ENCODE assay signal across 21 cellular contexts in the genomic region with DNA sequence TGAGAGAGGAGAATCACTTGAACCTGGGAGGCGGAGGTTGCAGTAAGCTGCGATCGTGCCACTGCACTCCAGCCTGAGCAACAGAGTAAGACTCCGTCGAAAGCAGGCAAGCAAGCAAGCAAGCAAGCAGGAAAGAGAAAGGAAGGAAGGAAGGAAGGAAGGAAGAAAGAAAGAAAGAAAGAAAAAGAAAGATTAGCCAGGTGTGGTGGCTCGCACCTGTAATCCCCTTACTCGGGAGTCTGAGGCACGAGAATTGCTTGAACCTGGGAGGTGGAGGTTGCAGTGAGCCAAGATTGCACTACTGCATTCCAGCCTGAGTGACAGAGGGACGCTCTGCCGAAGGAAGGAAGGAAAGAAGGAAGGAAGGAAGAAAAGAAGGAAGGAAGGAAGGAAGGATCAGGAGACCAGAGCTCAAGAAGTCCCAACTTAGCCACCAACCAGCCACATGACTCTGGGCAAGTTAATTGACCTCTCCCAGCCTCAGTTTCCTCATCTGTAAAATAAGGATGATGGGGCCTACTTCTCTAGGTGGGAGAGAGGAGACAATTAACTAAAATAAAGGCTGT. TPM values are rescaled to one million over a fixed set of nuclear protein-coding genes. Genes with fewer than 3 reads are reported as not detected.
A peak's percentile ranks its signal among the peaks of the same experiment; 100 is the strongest.
DNase-seq lines count a peak whose midpoint lies in the region; ATAC-seq, FAIRE-seq and TF ChIP-seq lines count a peak whose summit lies in the region.
"Had no signal": no experiment of that assay in that cellular context is flagged by ENCODE, and none has a peak within 500 bp of the region (broad histone marks: within the 10 kb centered on the region; RNA-seq: fewer than 3 reads in every experiment).

No MANE protein-coding gene starts in this region.

- no peak overlapping the region for H2AFZ ChIP-seq in keratinocyte (ENCODE audit: control insufficient read depth, low read length)
- H2AFZ ChIP-seq: GM23338 had no signal

- ATAC-seq in RWPE2 (ENCODE audit: low read depth): no peak
- ATAC-seq in stimulated activated effector memory CD8-positive, alpha-beta T cell treated with anti-CD3 and anti-CD28 coated beads, Interleukin-12 subunit alpha, Interleukin-12 subunit beta, amount 100 ng/mL, for 72 hours: no peak
- ATAC-seq in GM21367 (IDR thresholded peaks at IDR 0.05; ENCODE audit: unreplicated experiment): no peak
- ATAC-seq in naive thymus-derived CD4-positive, alpha-beta T cell: no peak
- ATAC-seq: GM23338 had no signal

- H3K27me3 ChIP-seq in RWPE2 (ENCODE audit: insufficient read depth, poor library complexity, severe bottlenecking) (no peaks in the 10 kb centered on the region), keratinocyte (ENCODE audit: control insufficient read depth, extremely low read depth, insufficient read depth, low read length) (no peaks in the 10 kb centered on the region), dorsolateral prefrontal cortex (peaks cover 0 to 19% (median 0%) of the 10 kb centered on the region in 45 donors)
- no peaks in the 10 kb centered on the region for H3K27me3 ChIP-seq in naive thymus-derived CD4-positive, alpha-beta T cell (ENCODE audit: control insufficient read depth in 2 of 2, insufficient read depth in 2 of 2, low read length in 2 of 2)

- no peaks in the 10 kb centered on the region for H3K9me3 Mint-ChIP-seq in stimulated activated effector memory CD8-positive, alpha-beta T cell treated with anti-CD3 and anti-CD28 coated beads, Interleukin-12 subunit alpha, Interleukin-12 subunit beta, amount 100 ng/mL, for 72 hours
- H3K9me3 Mint-ChIP-seq in naive thymus-derived CD4-positive, alpha-beta T cell: peaks cover 0 to 1% (median 0%) of the 10 kb centered on the region in 11 donors
- H3K9me3 Mint-ChIP-seq: CD4-positive, CD25-positive, alpha-beta regulatory T cell; GM23338 had no signal

- peaks cover 13 to 28% (median 25%) of the 10 kb centered on the region in 5 donors for H3K27me3 Mint-ChIP-seq in naive thymus-derived CD4-positive, alpha-beta T cell

- H3K4me3 ChIP-seq in HEK293 (ENCODE audit: low read depth, low read length): no peak overlapping the region
- no peak overlapping the region for H3K4me3 ChIP-seq in RWPE2 (ENCODE audit: severe bottlenecking)
- H3K4me3 ChIP-seq in keratinocyte (ENCODE audit: control insufficient read depth in 2 of 3, extremely low read depth in 1 of 3, insufficient read depth in 2 of 3, low read depth in 1 of 3, low read length in 3 of 3): no peak overlapping the region
- no peak overlapping the region for H3K4me3 ChIP-seq in naive thymus-derived CD4-positive, alpha-beta T cell (ENCODE audit: low read length)
- peak overlapping the region in 3 of 59 donors; percentile 7 to 59 (median 54) for H3K4me3 ChIP-seq in dorsolateral prefrontal cortex
- H3K4me3 ChIP-seq: GM23338 had no signal

- peak overlapping the region; percentile 17 for H3K27ac Mint-ChIP-seq in stimulated activated effector memory CD8-positive, alpha-beta T cell treated with anti-CD3 and anti-CD28 coated beads, Interleukin-12 subunit alpha, Interleukin-12 subunit beta, amount 100 ng/mL, for 72 hours
- no peak overlapping the region for H3K27ac Mint-ChIP-seq in naive thymus-derived CD4-positive, alpha-beta T cell
- H3K27ac Mint-ChIP-seq: GM23338 had no signal

- no peaks in the 10 kb centered on the region for H3K79me2 ChIP-seq in keratinocyte (ENCODE audit: control insufficient read depth, insufficient read depth, low read length)

- H3K4me2 ChIP-seq in keratinocyte (ENCODE audit: control insufficient read depth, extremely low read depth, insufficient read depth, low read depth, low read length): peak overlapping the region; percentile 49
- H3K4me2 ChIP-seq: GM23338 had no signal

- no peak for TF ChIP-seq CTCF in HEK293 (tag by site-specific recombination; IDR thresholded peaks at IDR 0.05)
- no peak for TF ChIP-seq CTCF in RWPE2 (IDR thresholded peaks at IDR 0.05; ENCODE audit: poor library complexity, severe bottlenecking)
- no peak for TF ChIP-seq CTCF in keratinocyte (optimal IDR thresholded peaks at IDR 0.05 in 1 of 3, IDR thresholded peaks at IDR 0.05 in 1 of 3, conservative IDR thresholded peaks at IDR 0.05 in 1 of 3; ENCODE audit: extremely low read depth in 1 of 3, insufficient read depth in 2 of 3, low read length in 3 of 3)
- TF ChIP-seq CTCF in dorsolateral prefrontal cortex (IDR thresholded peaks at IDR 0.05 in 54 of 56, conservative IDR thresholded peaks at IDR 0.05 in 2 of 56; ENCODE audit: low read depth in 1 of 56, partially characterized antibody in 56 of 56): no peak

- peaks cover 17% of the 10 kb centered on the region for H3K4me1 Mint-ChIP-seq in stimulated activated effector memory CD8-positive, alpha-beta T cell treated with anti-CD3 and anti-CD28 coated beads, Interleukin-12 subunit alpha, Interleukin-12 subunit beta, amount 100 ng/mL, for 72 hours
- H3K4me1 Mint-ChIP-seq in naive thymus-derived CD4-positive, alpha-beta T cell: peaks cover 6 to 19% (median 10%) of the 10 kb centered on the region in 7 donors

- POLR2A ChIA-PET in HEK293 (lab: Yijun Ruan, JAX): interaction anchor here (0.6 to 1.0 kb wide), 2 partner anchors 158 to 203 kb away, joined by 3 read pairs; no protein-coding TSS in a partner anchor
- POLR2A ChIA-PET in naive thymus-derived CD4-positive, alpha-beta T cell (lab: Charles Lee): no interaction called here

- H3K9ac ChIP-seq in keratinocyte (ENCODE audit: control insufficient read depth, extremely low read depth, insufficient read depth, low read length): peak overlapping the region; percentile 48

- no peak overlapping the region for H3K27ac ChIP-seq in HEK293 (ENCODE audit: extremely low read depth, low read depth, low read length)
- H3K27ac ChIP-seq in RWPE2 (ENCODE audit: poor library complexity, severe bottlenecking): peak overlapping the region; percentile 71
- H3K27ac ChIP-seq in keratinocyte (ENCODE audit: control insufficient read depth, insufficient read depth, low read length): peak overlapping the region; percentile 28
- no peak overlapping the region for H3K27ac ChIP-seq in naive thymus-derived CD4-positive, alpha-beta T cell (ENCODE audit: low read depth, low read length)
- peak overlapping the region in 1 of 59 donors; percentile 3 for H3K27ac ChIP-seq in dorsolateral prefrontal cortex

- CTCF ChIA-PET in HEK293 (lab: Yijun Ruan, JAX): interaction anchor here (1.2 to 5.8 kb wide), 4 partner anchors 8 to 133 kb away, joined by 3 to 47 read pairs (median 29); a partner anchor contains a TSS
- CTCF ChIA-PET in naive thymus-derived CD4-positive, alpha-beta T cell (lab: Charles Lee): interaction anchor here (1.2 kb wide), 1 partner anchor 190 kb away, joined by 5 read pairs; no protein-coding TSS in a partner anchor

- H3K36me3 ChIP-seq in HEK293 (ENCODE audit: control insufficient read depth in 2 of 2, insufficient read depth in 1 of 2, low read length in 2 of 2): peaks cover 0 to 4% of the 10 kb centered on the region in 2 experiments; a peak in 1 of 3 replicates
- H3K36me3 ChIP-seq in RWPE2 (ENCODE audit: low read depth): no peaks in the 10 kb centered on the region
- no peaks in the 10 kb centered on the region for H3K36me3 ChIP-seq in keratinocyte (ENCODE audit: control insufficient read depth in 2 of 2, extremely low read depth in 1 of 2, insufficient read depth in 2 of 2, low read length in 2 of 2)
- no peaks in the 10 kb centered on the region for H3K36me3 ChIP-seq in naive thymus-derived CD4-positive, alpha-beta T cell (ENCODE audit: control insufficient read depth in 2 of 3, insufficient read depth in 3 of 3, low read length in 3 of 3)

- H3K9me1 ChIP-seq in keratinocyte (ENCODE audit: control insufficient read depth, extremely low read depth, insufficient read depth, low read length): no peaks in the 10 kb centered on the region

- intact Hi-C loops in naive thymus-derived CD4-positive, alpha-beta T cell (cut with micrococcal nuclease): no loop called here
- intact Hi-C loops in dorsolateral prefrontal cortex (cut with DNase I): no loop called here

- dilution Hi-C loops in keratinocyte (cut with MboI; ENCODE audit: extremely low pct_ligation_motif_present, low sequenced_read_pairs): loop anchor here (25.0 kb wide), 1 partner anchor 103 kb away; no protein-coding TSS in a partner anchor

- H3K4me3 Mint-ChIP-seq in stimulated activated effector memory CD8-positive, alpha-beta T cell treated with anti-CD3 and anti-CD28 coated beads, Interleukin-12 subunit alpha, Interleukin-12 subunit beta, amount 100 ng/mL, for 72 hours: no peak overlapping the region
- no peak overlapping the region for H3K4me3 Mint-ChIP-seq in naive thymus-derived CD4-positive, alpha-beta T cell
- H3K4me3 Mint-ChIP-seq: CD4-positive, CD25-positive, alpha-beta regulatory T cell; GM23338 had no signal

- H3K9me3 ChIP-seq in HEK293 (ENCODE audit: control insufficient read depth, insufficient read depth, low read depth, low read length) (no peaks in the 10 kb centered on the region), RWPE2 (ENCODE audit: severe bottlenecking) (no peaks in the 10 kb centered on the region), keratinocyte (ENCODE audit: control insufficient read depth, low read depth, low read length) (no peaks in the 10 kb centered on the region)
- no peaks in the 10 kb centered on the region for H3K9me3 ChIP-seq in naive thymus-derived CD4-positive, alpha-beta T cell (ENCODE audit: control insufficient read depth in 2 of 3, low read length in 3 of 3)
- H3K9me3 ChIP-seq: Caco-2 had no signal

- DNase-seq in RWPE2 (ENCODE audit: low spot score) (no peak), keratinocyte (ENCODE audit: low read depth, low spot score) (no peak), dorsolateral prefrontal cortex (no peak)
- no peak for DNase-seq in stimulated activated effector memory CD8-positive, alpha-beta T cell treated with anti-CD3 and anti-CD28 coated beads, Interleukin-12 subunit alpha, Interleukin-12 subunit beta, amount 100 ng/mL, for 72 hours (ENCODE audit: low spot score in 2 of 2)
- no peak for DNase-seq in naive thymus-derived CD4-positive, alpha-beta T cell
- DNase-seq: Caco-2; CD4-positive, CD25-positive, alpha-beta regulatory T cell; DMS153; GDM1; HCEC 1CT; KBM-7; NCI-H1105; NCI-H2081; NCI-H2171 treated with DMSO at 0.1 percent for 48 hours; NCI-H446 treated with DMSO at 0.1 percent for 48 hours; NCI-H69; SHP77 had no signal

- H4K20me1 ChIP-seq in keratinocyte (ENCODE audit: control insufficient read depth, extremely low read depth, insufficient read depth, low read length): no peaks in the 10 kb centered on the region

- no peaks in the 10 kb centered on the region for H3K4me1 ChIP-seq in HEK293 (ENCODE audit: control insufficient read depth, insufficient read depth, low read length)
- H3K4me1 ChIP-seq in RWPE2 (ENCODE audit: insufficient read depth, poor library complexity, severe bottlenecking): peaks cover 29% of the 10 kb centered on the region
- H3K4me1 ChIP-seq in keratinocyte (ENCODE audit: control insufficient read depth, extremely low read depth, insufficient read depth, low read length): peaks cover 38% of the 10 kb centered on the region
- peaks cover 0 to 5% of the 10 kb centered on the region in 2 donors for H3K4me1 ChIP-seq in naive thymus-derived CD4-positive, alpha-beta T cell (ENCODE audit: control insufficient read depth in 2 of 2, insufficient read depth in 2 of 2, low read length in 2 of 2)

- no peak for FAIRE-seq in keratinocyte (lab: Jason Lieb, UNC)
- FAIRE-seq: GM19239 had no signal

- H3K36me3 Mint-ChIP-seq in stimulated activated effector memory CD8-positive, alpha-beta T cell treated with anti-CD3 and anti-CD28 coated beads, Interleukin-12 subunit alpha, Interleukin-12 subunit beta, amount 100 ng/mL, for 72 hours: no peaks in the 10 kb centered on the region
- no peaks in the 10 kb centered on the region for H3K36me3 Mint-ChIP-seq in naive thymus-derived CD4-positive, alpha-beta T cell
- H3K36me3 Mint-ChIP-seq: CD4-positive, CD25-positive, alpha-beta regulatory T cell had no signal

RNA-seq across cellular contexts. Expression of a gene that starts 6.5 kb away (rescaled TPM):
- 0.14 to 0.32 TPM in 2 of 3 replicates, not detected in the other for polyA plus RNA-seq in keratinocyte
- not detected for polyA plus RNA-seq in keratinocyte (2011; ENCODE audit: low read depth)
- polyA plus RNA-seq in keratinocyte (2011; cell fraction: cytosol; rRNA removed): 0.05 and 0.06 TPM in 2 replicates
- 0.05 and 0.15 TPM in 2 replicates for polyA plus RNA-seq in keratinocyte (2011; cell fraction: nucleus; rRNA removed)
- 0.11 and 0.35 TPM in 2 replicates for polyA plus RNA-seq in keratinocyte (2012; ENCODE audit: low replicate concordance)
- polyA minus RNA-seq in keratinocyte: not detected in 3 replicates
- polyA minus RNA-seq in keratinocyte (2011; cell fraction: cytosol; rRNA and poly(A)+ RNA removed): not detected
- polyA minus RNA-seq in keratinocyte (2011; cell fraction: nucleus; rRNA and poly(A)+ RNA removed): not detected in 2 replicates
- not detected for total RNA-seq in naive thymus-derived CD4-positive, alpha-beta T cell
- under 1 TPM in 1 of 2 donors, not detected in 1; 0.16 TPM for polyA plus RNA-seq in naive thymus-derived CD4-positive, alpha-beta T cell
- over 10,000 TPM in 24 of 120 experiments, 1,000 to 10,000 TPM in 96; 2,686 to 23,814 (median 7,188) TPM for total RNA-seq in dorsolateral prefrontal cortex
- total RNA-seq: Caco-2; CD4-positive, CD25-positive, alpha-beta regulatory T cell had no signal
- polyA plus RNA-seq: CD4-positive, CD25-positive, alpha-beta regulatory T cell had no signal

RNA-seq across cellular contexts. Expression of a gene that starts 9.6 kb away (rescaled TPM):
- 91.5 to 160 TPM (median 153 TPM) in 3 replicates for polyA plus RNA-seq in keratinocyte
- polyA plus RNA-seq in keratinocyte (2011; ENCODE audit: low read depth): 103 TPM
- polyA plus RNA-seq in keratinocyte (2011; cell fraction: cytosol; rRNA removed): 76.2 and 96.0 TPM in 2 replicates
- polyA plus RNA-seq in keratinocyte (2011; cell fraction: nucleus; rRNA removed): 131 and 154 TPM in 2 replicates
- 43.3 and 123 TPM in 2 replicates for polyA plus RNA-seq in keratinocyte (2012; ENCODE audit: low replicate concordance)
- 182 to 299 TPM (median 222 TPM) in 3 replicates for polyA minus RNA-seq in keratinocyte
- polyA minus RNA-seq in keratinocyte (2011; cell fraction: cytosol; rRNA and poly(A)+ RNA removed): 67.1 TPM
- polyA minus RNA-seq in keratinocyte (2011; cell fraction: nucleus; rRNA and poly(A)+ RNA removed): 105 and 174 TPM in 2 replicates
- 100 to 1,000 TPM in 4 of 5 experiments, 10 to 100 TPM in 1; 94.3 to 157 (median 120) TPM for total RNA-seq in naive thymus-derived CD4-positive, alpha-beta T cell
- polyA plus RNA-seq in naive thymus-derived CD4-positive, alpha-beta T cell: 10 to 100 TPM; 53.1 to 68.2 TPM
- total RNA-seq in dorsolateral prefrontal cortex: 100 to 1,000 TPM in 36 of 120 experiments, 10 to 100 TPM in 84; 50.3 to 123 (median 95.1) TPM

RNA-seq across cellular contexts. Expression of a gene that starts 38.7 kb away (rescaled TPM):
- 0.99 to 8.1 TPM (median 5.1 TPM) in 3 replicates for polyA plus RNA-seq in keratinocyte
- polyA plus RNA-seq in keratinocyte (2011; ENCODE audit: low read depth): not detected
- 1.2 and 1.5 TPM in 2 replicates for polyA plus RNA-seq in keratinocyte (2011; cell fraction: cytosol; rRNA removed)
- polyA plus RNA-seq in keratinocyte (2011; cell fraction: nucleus; rRNA removed): 3.2 and 4.2 TPM in 2 replicates
- 6.3 TPM in 1 of 2 replicates, not detected in the other for polyA plus RNA-seq in keratinocyte (2012; ENCODE audit: low replicate concordance)
- polyA minus RNA-seq in keratinocyte: 0.66 to 17.6 TPM (median 6.4 TPM) in 3 replicates
- polyA minus RNA-seq in keratinocyte (2011; cell fraction: cytosol; rRNA and poly(A)+ RNA removed): 2.7 TPM
- polyA minus RNA-seq in keratinocyte (2011; cell fraction: nucleus; rRNA and poly(A)+ RNA removed): 1.1 and 2.2 TPM in 2 replicates
- 10 to 100 TPM in 1 of 5 experiments, under 1 TPM in 1, not detected in 3; 0.17 to 57.2 TPM for total RNA-seq in naive thymus-derived CD4-positive, alpha-beta T cell
- polyA plus RNA-seq in naive thymus-derived CD4-positive, alpha-beta T cell: not detected
- 1 to 10 TPM in 5 of 120 experiments, under 1 TPM in 98, not detected in 17; 0.10 to 2.1 (median 0.33) TPM for total RNA-seq in dorsolateral prefrontal cortex

RNA-seq across cellular contexts. Expression of a gene that starts 59.3 kb away (rescaled TPM):
- 0.04 to 0.15 TPM in 2 of 3 replicates, not detected in the other for polyA plus RNA-seq in keratinocyte
- not detected for polyA plus RNA-seq in keratinocyte (2011; ENCODE audit: low read depth)
- not detected in 2 replicates for polyA plus RNA-seq in keratinocyte (2011; cell fraction: cytosol; rRNA removed)
- not detected in 2 replicates for polyA plus RNA-seq in keratinocyte (2011; cell fraction: nucleus; rRNA removed)
- polyA plus RNA-seq in keratinocyte (2012; ENCODE audit: low replicate concordance): 0.25 TPM in 1 of 2 replicates, not detected in the other
- polyA minus RNA-seq in keratinocyte: 0.49 TPM in 1 of 3 replicates, not detected in the others
- polyA minus RNA-seq in keratinocyte (2011; cell fraction: cytosol; rRNA and poly(A)+ RNA removed): not detected
- polyA minus RNA-seq in keratinocyte (2011; cell fraction: nucleus; rRNA and poly(A)+ RNA removed): not detected in 2 replicates
- total RNA-seq in naive thymus-derived CD4-positive, alpha-beta T cell: under 1 TPM in 1 of 5 experiments, not detected in 4; 0.29 TPM
- not detected for polyA plus RNA-seq in naive thymus-derived CD4-positive, alpha-beta T cell
- 10 to 100 TPM in 118 of 120 experiments, 1 to 10 TPM in 2; 7.4 to 35.3 (median 19.6) TPM for total RNA-seq in dorsolateral prefrontal cortex
- total RNA-seq: CD4-positive, CD25-positive, alpha-beta regulatory T cell had no signal
- polyA plus RNA-seq: CD4-positive, CD25-positive, alpha-beta regulatory T cell had no signal

Comparison
In these comparisons a context has a peak if more than half of its experiments do, and no peak if none do; other contexts are left out.
1. H3K27ac ChIP-seq: peak in RWPE2 (single experiment) and keratinocyte (single experiment); none in HEK293 (single experiment) and naive thymus-derived CD4-positive, alpha-beta T cell (single experiment).
2. RNA of a gene that starts 6.5 kb away (total RNA-seq): 2,686 to 23,814 TPM in dorsolateral prefrontal cortex; not detected in naive thymus-derived CD4-positive, alpha-beta T cell; every median in the first group is over 1,000 times any median in the second.